ENCODE assay signal across 9 cellular contexts in the genomic region with DNA sequence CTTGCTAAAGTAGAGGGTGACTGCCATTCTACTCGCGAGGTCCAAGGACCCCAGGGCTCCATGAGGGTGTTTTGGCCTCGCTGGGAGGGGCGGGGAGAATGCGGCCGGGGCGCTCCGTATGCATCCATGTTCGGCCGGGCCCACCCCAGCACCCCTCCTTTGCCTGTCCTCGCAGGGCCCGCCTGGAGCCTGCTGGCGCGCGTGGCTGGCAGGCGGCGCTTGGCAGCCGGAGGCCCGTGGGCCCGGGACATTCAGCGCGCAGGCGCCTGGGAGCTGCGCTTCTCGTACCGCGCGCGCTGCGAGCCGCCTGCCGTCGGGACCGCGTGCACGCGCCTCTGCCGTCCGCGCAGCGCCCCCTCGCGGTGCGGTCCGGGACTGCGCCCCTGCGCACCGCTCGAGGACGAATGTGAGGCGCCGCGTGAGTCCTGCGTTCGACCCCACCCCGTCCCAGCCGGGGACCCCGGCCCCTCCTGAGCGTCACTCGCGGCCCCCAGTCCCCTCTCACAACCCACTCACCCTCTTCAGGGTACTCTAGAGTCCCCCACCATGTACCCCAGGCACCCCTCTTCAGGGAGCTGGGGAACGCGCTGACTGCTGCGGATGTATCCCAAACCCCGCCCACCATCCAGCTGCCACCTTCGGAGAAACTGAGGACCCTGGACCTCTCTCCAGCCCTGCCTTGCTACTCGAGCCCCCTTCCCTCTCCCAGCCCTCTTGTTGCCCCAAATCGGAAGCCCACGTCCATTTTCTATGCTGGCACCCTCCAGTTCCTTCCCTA. TPM values are rescaled to one million over a fixed set of nuclear protein-coding genes. Genes with fewer than 3 reads are reported as not detected.
A peak's percentile ranks its signal among the peaks of the same experiment; 100 is the strongest.
DNase-seq lines count a peak whose midpoint lies in the region; ATAC-seq, FAIRE-seq and TF ChIP-seq lines count a peak whose summit lies in the region.
"Had no signal": no experiment of that assay in that cellular context is flagged by ENCODE, and none has a peak within 500 bp of the region (broad histone marks: within the 10 kb centered on the region; RNA-seq: fewer than 3 reads in every experiment).

No MANE protein-coding gene starts in this region.

- TF ChIP-seq EP300 in sigmoid colon (IDR thresholded peaks at IDR 0.05) = no peak

- TF ChIP-seq CTCF in CD4-positive, alpha-beta T cell (IDR thresholded peaks at IDR 0.05) = peak; percentile 68
- TF ChIP-seq CTCF in bronchial epithelial cell (IDR thresholded peaks at IDR 0.05; ENCODE audit: insufficient read depth, low read length, severe bottlenecking) (peak; percentile 79), liver (IDR thresholded peaks at IDR 0.05; ENCODE audit: low read depth, low read length, missing input control) (peak; percentile 69), sigmoid colon (IDR thresholded peaks at IDR 0.05) (peak in 1 of 4 experiments; percentile 64)

- in situ Hi-C loops in KBM-7 (cut with MboI; ENCODE audit: low pct_unique_long_range_greater_than_20kb, low sequenced_read_pairs) = no loop called here

- H3K9me3 Mint-ChIP-seq in CD4-positive, alpha-beta T cell = no peaks in the 10 kb centered on the region

- intact Hi-C loops in CD4-positive, alpha-beta T cell (cut with DNase I, micrococcal nuclease) = loop anchor here (2.0 kb wide), 1 partner anchor 62 kb away; no protein-coding TSS in a partner anchor
- intact Hi-C loops in sigmoid colon (cut with DNase I) = no loop called here

- H3K27ac ChIP-seq in CD4-positive, alpha-beta T cell (ENCODE audit: low read depth, low read length) = no peak overlapping the region
- no peak overlapping the region for H3K27ac ChIP-seq in liver (ENCODE audit: low read depth in 1 of 2, low read length in 2 of 2)
- H3K27ac ChIP-seq in sigmoid colon = no peak overlapping the region
- H3K27ac ChIP-seq: skin epidermis had no signal

- H3K36me3 Mint-ChIP-seq in CD4-positive, alpha-beta T cell (ENCODE audit: low read depth) = no peaks in the 10 kb centered on the region

- H3K4me3 Mint-ChIP-seq in CD4-positive, alpha-beta T cell = no peak overlapping the region

- H3K4me1 Mint-ChIP-seq in CD4-positive, alpha-beta T cell (ENCODE audit: low read depth) = peaks cover 48% of the 10 kb centered on the region

- no peaks in the 10 kb centered on the region for H3K9me3 ChIP-seq in CD4-positive, alpha-beta T cell (ENCODE audit: control insufficient read depth, low read length)
- no peaks in the 10 kb centered on the region for H3K9me3 ChIP-seq in liver (ENCODE audit: control insufficient read depth in 4 of 4, low read length in 3 of 4)
- H3K9me3 ChIP-seq in sigmoid colon = no peaks in the 10 kb centered on the region

- no peak overlapping the region for H3K4me3 ChIP-seq in bronchial epithelial cell (ENCODE audit: low read depth, low read length)
- H3K4me3 ChIP-seq in liver (ENCODE audit: low read depth in 1 of 3, low read length in 3 of 3) = no peak overlapping the region
- no peak overlapping the region for H3K4me3 ChIP-seq in sigmoid colon
- H3K4me3 ChIP-seq: skin epidermis had no signal

- POLR2A ChIA-PET in CD4-positive, alpha-beta T cell (lab: Charles Lee) = interaction anchor here (1.1 to 1.3 kb wide), 3 partner anchors 41 to 104 kb away, joined by 3 to 4 read pairs (median 3); a partner anchor contains a TSS

- peak; percentile 79 for ATAC-seq in CD4-positive, alpha-beta T cell (ENCODE audit: poor library complexity)

- CTCF ChIA-PET in CD4-positive, alpha-beta T cell (lab: Charles Lee) = interaction anchor here (0.6 to 1.7 kb wide), 22 partner anchors 9 to 339 kb away, joined by 3 to 18 read pairs (median 4); a partner anchor contains a TSS

- H3K36me3 ChIP-seq in bronchial epithelial cell (ENCODE audit: control insufficient read depth, insufficient read depth, low read length) = no peaks in the 10 kb centered on the region
- H3K36me3 ChIP-seq in liver (ENCODE audit: control insufficient read depth in 4 of 4, insufficient read depth in 3 of 4, low read depth in 1 of 4, low read length in 3 of 4) = no peaks in the 10 kb centered on the region
- no peaks in the 10 kb centered on the region for H3K36me3 ChIP-seq in sigmoid colon

- TF ChIP-seq RAD21 in liver (IDR thresholded peaks at IDR 0.05) = peak in 1 of 2 donors; percentile 27

- H3K27me3 Mint-ChIP-seq in CD4-positive, alpha-beta T cell = peaks cover 82% of the 10 kb centered on the region

- H3K4me1 ChIP-seq in liver (ENCODE audit: control insufficient read depth in 4 of 4, insufficient read depth in 4 of 4, low read length in 3 of 4) (peaks cover 2 to 22% (median 16%) of the 10 kb centered on the region in 4 donors), sigmoid colon (peaks cover 0 to 34% (median 29%) of the 10 kb centered on the region in 4 donors)

- 16% methylated on average over 69 of the region's 69 CpGs for WGBS in liver
- WGBS in sigmoid colon, 2 donors = 15 to 20% methylated on average over 69 of the region's 69 CpGs

- H3K27me3 ChIP-seq in CD4-positive, alpha-beta T cell (ENCODE audit: control insufficient read depth, insufficient read depth, low read length) = peaks cover 77% of the 10 kb centered on the region
- H3K27me3 ChIP-seq in bronchial epithelial cell (ENCODE audit: control insufficient read depth, insufficient read depth, low read length) (peaks cover 5% of the 10 kb centered on the region), liver (ENCODE audit: control insufficient read depth in 4 of 4, insufficient read depth in 4 of 4, low read length in 3 of 4) (peaks cover 2 to 21% (median 11%) of the 10 kb centered on the region in 4 donors), sigmoid colon (peaks cover 44 to 95% (median 81%) of the 10 kb centered on the region in 3 donors)

- DNase-seq in CD4-positive, alpha-beta T cell = peak; percentile 56 to 80 (median 68)
- DNase-seq in KBM-7 (peak; percentile 80), bronchial epithelial cell (ENCODE audit: low read depth) (peak; percentile 29), sigmoid colon (no peak), hippocampal formation (lab: John Stamatoyannopoulos, UW) (no peak)
- peak; percentile 48 for DNase-seq in activated CD4-positive, CD25-positive, alpha-beta regulatory T cell treated with anti-CD3 and anti-CD28 coated beads, Interleukin-2, amount 50 U/mL, for 16 hours (ENCODE audit: low read depth, low spot score)
- DNase-seq in stimulated activated CD8-positive, alpha-beta memory T cell treated with anti-CD3 and anti-CD28 coated beads, Interleukin-15, amount 100 ng/mL, for 48 hours (ENCODE audit: low read depth in 2 of 2) = peak; percentile 69 to 74

- no peak for FAIRE-seq in bronchial epithelial cell (lab: Jason Lieb, UNC)

- no peak for TF ChIP-seq POLR2A in sigmoid colon (IDR thresholded peaks at IDR 0.05)

- H3K27ac Mint-ChIP-seq in CD4-positive, alpha-beta T cell = no peak overlapping the region

- no peak overlapping the region for H3K9ac ChIP-seq in liver (ENCODE audit: low read depth in 1 of 2, low read length in 2 of 2)

TF ChIP-seq in liver, 16 proteins besides CTCF, POLR2A, EP300 and RAD21 (continues in another document):
- TF ChIP-seq YY1 (IDR thresholded peaks at IDR 0.05) = no peak
- TF ChIP-seq, protein P1, sequence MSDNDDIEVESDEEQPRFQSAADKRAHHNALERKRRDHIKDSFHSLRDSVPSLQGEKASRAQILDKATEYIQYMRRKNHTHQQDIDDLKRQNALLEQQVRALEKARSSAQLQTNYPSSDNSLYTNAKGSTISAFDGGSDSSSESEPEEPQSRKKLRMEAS (IDR thresholded peaks at IDR 0.05) = no peak
- no peak for TF ChIP-seq HNF4G (IDR thresholded peaks at IDR 0.05)

RNA-seq across cellular contexts. Expression of a gene that starts 4.1 kb away (rescaled TPM):
- not detected for total RNA-seq in CD4-positive, alpha-beta T cell
- 0.26 TPM in 1 of 2 replicates, not detected in the other for total RNA-seq in bronchial epithelial cell
- total RNA-seq in liver = not detected
- not detected for polyA plus RNA-seq in liver
- under 1 TPM in 1 of 4 donors, not detected in 3; 0.36 TPM for total RNA-seq in sigmoid colon
- polyA plus RNA-seq in sigmoid colon = under 1 TPM in 1 of 3 donors, not detected in 2; 0.17 TPM

RNA-seq across cellular contexts. Expression of a gene that starts 12.1 kb away (rescaled TPM):
- total RNA-seq in CD4-positive, alpha-beta T cell = not detected
- not detected in 2 replicates for total RNA-seq in bronchial epithelial cell
- not detected for total RNA-seq in liver
- not detected for polyA plus RNA-seq in liver
- total RNA-seq in sigmoid colon = not detected
- not detected for polyA plus RNA-seq in sigmoid colon

RNA-seq across cellular contexts. Expression of a gene that starts 22.2 kb away (rescaled TPM):
- 10 to 100 TPM; 38.3 to 43.4 TPM for total RNA-seq in CD4-positive, alpha-beta T cell
- total RNA-seq in bronchial epithelial cell (84.2 and 99.5 TPM in 2 replicates), liver (10 to 100 TPM; 24.3 to 28.9 TPM), sigmoid colon (10 to 100 TPM; 42.1 to 54.4 (median 46.8) TPM)
- polyA plus RNA-seq in liver (10 to 100 TPM; 32.1 to 39.9 TPM), sigmoid colon (10 to 100 TPM; 26.4 to 54.9 (median 37.9) TPM)

RNA-seq across cellular contexts. Expression of a gene that starts 29.8 kb away (rescaled TPM):
- 1 to 10 TPM; 5.0 to 5.1 TPM for total RNA-seq in CD4-positive, alpha-beta T cell
- 0.79 and 1.7 TPM in 2 replicates for total RNA-seq in bronchial epithelial cell
- total RNA-seq in liver = 1 to 10 TPM; 1.1 to 1.4 TPM
- polyA plus RNA-seq in liver = 1 to 10 TPM in 1 of 2 donors, under 1 TPM in 1; 0.38 to 1.1 TPM
- 1 to 10 TPM; 3.9 to 7.7 (median 5.3) TPM for total RNA-seq in sigmoid colon
- polyA plus RNA-seq in sigmoid colon = 1 to 10 TPM in 2 of 3 donors, under 1 TPM in 1; 0.46 to 2.0 (median 1.8) TPM

RNA-seq across cellular contexts. Expression of a gene that starts 37.1 kb away (rescaled TPM):
- total RNA-seq in CD4-positive, alpha-beta T cell = 10 to 100 TPM; 17.2 to 18.1 TPM
- total RNA-seq in bronchial epithelial cell (6.8 and 8.1 TPM in 2 replicates), liver (1 to 10 TPM; 3.3 to 8.5 TPM), sigmoid colon (10 to 100 TPM in 3 of 4 donors, 1 to 10 TPM in 1; 9.7 to 16.4 (median 13.2) TPM)
- polyA plus RNA-seq in liver (1 to 10 TPM; 1.5 to 5.7 TPM), sigmoid colon (10 to 100 TPM in 1 of 3 donors, 1 to 10 TPM in 2; 7.6 to 10.7 (median 8.4) TPM)

Comparison
In these comparisons a context has a peak if more than half of its experiments do, and no peak if none do; other contexts are left out.
1. DNase-seq: peak in CD4-positive, alpha-beta T cell (10 of 10), KBM-7 (single experiment), activated CD4-positive, CD25-positive, alpha-beta regulatory T cell treated with anti-CD3 and anti-CD28 coated beads, Interleukin-2, amount 50 U/mL, for 16 hours (single experiment), bronchial epithelial cell (single experiment) and stimulated activated CD8-positive, alpha-beta memory T cell treated with anti-CD3 and anti-CD28 coated beads, Interleukin-15, amount 100 ng/mL, for 48 hours (2 of 2); none in sigmoid colon (single experiment) and hippocampal formation (0 of 2).